19 cellular contexts compared by ENCODE assay signal in genomic region chr11:68329496-68329895, GRCh38. TPM values are rescaled to one million over a fixed set of nuclear protein-coding genes. Genes with fewer than 3 reads are reported as not detected.
DNase-seq lines count a peak whose midpoint lies in the region; ATAC-seq and TF ChIP-seq lines count a peak whose summit lies in the region.
"Had no signal": no experiment of that assay in that cellular context is flagged by ENCODE, and none has a peak within 500 bp of the region (broad histone marks: within the 10 kb centered on the region; RNA-seq: fewer than 3 reads in every experiment).

No MANE protein-coding gene starts in this region.

- H3K27ac Mint-ChIP-seq in Caco-2 (ENCODE audit: unreplicated experiment): peak overlapping the region; percentile 55
- peak overlapping the region; percentile 95 for H3K27ac Mint-ChIP-seq in WTC11
- H3K27ac Mint-ChIP-seq in progenitor cell of endocrine pancreas: peak overlapping the region; percentile 93
- no peak overlapping the region for H3K27ac Mint-ChIP-seq in activated CD4-positive, alpha-beta memory T cell treated with anti-CD3 and anti-CD28 coated beads, Interleukin-2, amount 10 ng/mL, durations not matched to agents 7 days and 5 days
- H3K27ac Mint-ChIP-seq: activated T-helper 2 cell treated with anti-CD3 and anti-CD28 coated beads, Interferon-gamma antibody, Interleukin-2, Interleukin-4, amounts not matched to agents 10 μg/mL and 5 μg/mL and 100 μg/mL, durations not matched to agents 14 hours and 24 hours and 36 hours had no signal

- CTCF ChIA-PET in Caco-2 (lab: Charles Lee): interaction anchor here (0.6 kb wide), 1 partner anchor 12 kb away, joined by 4 read pairs; no protein-coding TSS in a partner anchor
- CTCF ChIA-PET in WTC11 (lab: Charles Lee): interaction anchor here (0.7 to 1.2 kb wide), 4 partner anchors 12 to 73 kb away, joined by 3 to 4 read pairs (median 4); no protein-coding TSS in a partner anchor
- CTCF ChIA-PET in activated CD4-positive, alpha-beta memory T cell treated with anti-CD3 and anti-CD28 coated beads, Interleukin-2, amount 10 ng/mL, durations not matched to agents 7 days and 5 days (lab: Charles Lee): interaction anchor here (0.7 kb wide), 1 partner anchor 139 kb away, joined by 3 read pairs; no protein-coding TSS in a partner anchor

- no peak overlapping the region for H3K4me3 ChIP-seq in Caco-2 (ENCODE audit: low read depth, low read length)
- H3K4me3 ChIP-seq in iPS-20b (ENCODE audit: low read length): no peak overlapping the region
- H3K4me3 ChIP-seq: lower lobe of right lung, Peyer's patch, prostate gland, SK-N-MC had no signal

- H3K9me3 Mint-ChIP-seq in Caco-2 (ENCODE audit: unreplicated experiment) (no peaks in the 10 kb centered on the region), WTC11 (no peaks in the 10 kb centered on the region), progenitor cell of endocrine pancreas (ENCODE audit: low read depth) (no peaks in the 10 kb centered on the region)
- no peaks in the 10 kb centered on the region for H3K9me3 Mint-ChIP-seq in activated CD4-positive, alpha-beta memory T cell treated with anti-CD3 and anti-CD28 coated beads, Interleukin-2, amount 10 ng/mL, durations not matched to agents 7 days and 5 days
- H3K9me3 Mint-ChIP-seq: activated T-helper 2 cell treated with anti-CD3 and anti-CD28 coated beads, Interferon-gamma antibody, Interleukin-2, Interleukin-4, amounts not matched to agents 10 μg/mL and 5 μg/mL and 100 μg/mL, durations not matched to agents 14 hours and 24 hours and 36 hours; central memory CD8-positive, alpha-beta T cell; naive thymus-derived CD8-positive, alpha-beta T cell had no signal

- no peaks in the 10 kb centered on the region for H3K9me3 ChIP-seq in Caco-2
- H3K9me3 ChIP-seq in iPS-20b (ENCODE audit: insufficient read depth, low read depth, low read length): no peaks in the 10 kb centered on the region
- H3K9me3 ChIP-seq: lower lobe of right lung, Peyer's patch, prostate gland had no signal

- H3K36me3 ChIP-seq in Caco-2 (ENCODE audit: control insufficient read depth, insufficient read depth, low read length) (peaks cover 3% of the 10 kb centered on the region; the same call in 1 of the 2 replicates), iPS-20b (ENCODE audit: insufficient read depth, low read depth, low read length) (no peaks in the 10 kb centered on the region)
- H3K36me3 ChIP-seq: lower lobe of right lung, Peyer's patch, prostate gland had no signal

- no peak for DNase-seq in Caco-2
- no peak for DNase-seq in WTC11 (ENCODE audit: low spot score)
- no peak for DNase-seq in progenitor cell of endocrine pancreas (ENCODE audit: low spot score, unreplicated experiment)
- no peak for DNase-seq in Ammon's horn (ENCODE audit: low spot score)
- DNase-seq in activated CD4-positive, alpha-beta memory T cell treated with anti-CD3 and anti-CD28 coated beads, Interleukin-2, amount 10 ng/mL, durations not matched to agents 7 days and 5 days: no peak
- no peak for DNase-seq in NCI-H1436 treated with DMSO at 0.1 percent for 48 hours (lab: John Stamatoyannopoulos, UW)
- DNase-seq: effector CD4-positive, alpha-beta T cell; glutamatergic neuron; lower lobe of right lung; naive thymus-derived CD8-positive, alpha-beta T cell; NCI-H2081; NCI-H446 treated with DMSO at 0.1 percent for 48 hours; Peyer's patch had no signal

- POLR2A ChIA-PET in Caco-2 (lab: Charles Lee): interaction anchor here (0.9 to 1.0 kb wide), 2 partner anchors 16 to 57 kb away, joined by 3 read pairs; partner anchors contain the start of gene C11orf24
- POLR2A ChIA-PET in WTC11 (lab: Charles Lee): no interaction called here
- POLR2A ChIA-PET in activated CD4-positive, alpha-beta memory T cell treated with anti-CD3 and anti-CD28 coated beads, Interleukin-2, amount 10 ng/mL, durations not matched to agents 7 days and 5 days (lab: Charles Lee): interaction anchor here (0.9 kb wide), 1 partner anchor 19 kb away, joined by 3 read pairs; no protein-coding TSS in a partner anchor

- TF ChIP-seq CTCF in Caco-2 (IDR thresholded peaks at IDR 0.05; ENCODE audit: insufficient read depth in 1 of 2, low read depth in 1 of 2, low read length in 1 of 2, severe bottlenecking in 1 of 2, unreplicated experiment in 1 of 2): no peak
- no peak for TF ChIP-seq CTCF in WTC11 (IDR thresholded peaks at IDR 0.05)
- no peak for TF ChIP-seq CTCF in progenitor cell of endocrine pancreas (IDR thresholded peaks at IDR 0.05; ENCODE audit: unreplicated experiment)

- H3K27me3 Mint-ChIP-seq in Caco-2 (ENCODE audit: insufficient read depth, unreplicated experiment) (no peaks in the 10 kb centered on the region), WTC11 (ENCODE audit: low read depth) (no peaks in the 10 kb centered on the region), progenitor cell of endocrine pancreas (no peaks in the 10 kb centered on the region)
- peaks cover 6% of the 10 kb centered on the region for H3K27me3 Mint-ChIP-seq in activated CD4-positive, alpha-beta memory T cell treated with anti-CD3 and anti-CD28 coated beads, Interleukin-2, amount 10 ng/mL, durations not matched to agents 7 days and 5 days
- H3K27me3 Mint-ChIP-seq: central memory CD8-positive, alpha-beta T cell; naive thymus-derived CD8-positive, alpha-beta T cell had no signal

- no peak overlapping the region; the same call in 1 of the 2 replicates for H3K9ac ChIP-seq in iPS-20b (ENCODE audit: low read depth, low read length)

- no TSS peak for BruUV-seq in Caco-2 (replicated peaks; lab: Mats Ljungman, UMichigan)

- no peaks in the 10 kb centered on the region for H3K27me3 ChIP-seq in Caco-2 (replicated peaks; ENCODE audit: control insufficient read depth, insufficient read depth, low read length)
- H3K27me3 ChIP-seq in iPS-20b (ENCODE audit: insufficient read depth, low read length): no peaks in the 10 kb centered on the region
- H3K27me3 ChIP-seq: Peyer's patch had no signal

- peaks cover 40% of the 10 kb centered on the region for H3K4me1 ChIP-seq in Caco-2
- H3K4me1 ChIP-seq in iPS-20b (ENCODE audit: insufficient read depth, low read length): peaks cover 42% of the 10 kb centered on the region
- H3K4me1 ChIP-seq: prostate gland had no signal

- H3K4me1 Mint-ChIP-seq in Caco-2 (ENCODE audit: low read depth, unreplicated experiment): peaks cover 44% of the 10 kb centered on the region
- peaks cover 76% of the 10 kb centered on the region for H3K4me1 Mint-ChIP-seq in WTC11
- peaks cover 60% of the 10 kb centered on the region for H3K4me1 Mint-ChIP-seq in progenitor cell of endocrine pancreas (ENCODE audit: low read depth)
- H3K4me1 Mint-ChIP-seq in activated CD4-positive, alpha-beta memory T cell treated with anti-CD3 and anti-CD28 coated beads, Interleukin-2, amount 10 ng/mL, durations not matched to agents 7 days and 5 days: peaks cover 59% of the 10 kb centered on the region

- H3K36me3 Mint-ChIP-seq in Caco-2 (ENCODE audit: insufficient read depth, unreplicated experiment): peaks cover 40% of the 10 kb centered on the region
- peaks cover 5% of the 10 kb centered on the region for H3K36me3 Mint-ChIP-seq in WTC11
- peaks cover 4% of the 10 kb centered on the region for H3K36me3 Mint-ChIP-seq in progenitor cell of endocrine pancreas (ENCODE audit: insufficient read depth)
- peaks cover 4% of the 10 kb centered on the region for H3K36me3 Mint-ChIP-seq in activated CD4-positive, alpha-beta memory T cell treated with anti-CD3 and anti-CD28 coated beads, Interleukin-2, amount 10 ng/mL, durations not matched to agents 7 days and 5 days (ENCODE audit: low read depth)
- H3K36me3 Mint-ChIP-seq: naive thymus-derived CD8-positive, alpha-beta T cell had no signal

- H3K27ac ChIP-seq in iPS-20b (ENCODE audit: low read length): peak overlapping the region; percentile 69
- H3K27ac ChIP-seq: prostate gland, SK-N-MC had no signal

- intact Hi-C loops in Caco-2 (cut with micrococcal nuclease; ENCODE audit: unreplicated experiment): no loop called here

- H3K4me3 Mint-ChIP-seq in Caco-2 (ENCODE audit: unreplicated experiment): no peak overlapping the region
- no peak overlapping the region for H3K4me3 Mint-ChIP-seq in WTC11
- no peak overlapping the region for H3K4me3 Mint-ChIP-seq in progenitor cell of endocrine pancreas (ENCODE audit: low read depth)
- H3K4me3 Mint-ChIP-seq in activated CD4-positive, alpha-beta memory T cell treated with anti-CD3 and anti-CD28 coated beads, Interleukin-2, amount 10 ng/mL, durations not matched to agents 7 days and 5 days: no peak overlapping the region
- H3K4me3 Mint-ChIP-seq: central memory CD8-positive, alpha-beta T cell had no signal

- ATAC-seq in WTC11 (no peak), HG03196 (IDR thresholded peaks at IDR 0.05; ENCODE audit: unreplicated experiment) (no peak)
- ATAC-seq: lower lobe of right lung; naive thymus-derived CD8-positive, alpha-beta T cell had no signal

TF ChIP-seq in WTC11, 78 proteins besides CTCF, POLR2A, EP300 and RAD21 (continues in another document):
- TF ChIP-seq IRF2 (CRISPR knock-in tag; IDR thresholded peaks at IDR 0.05; ENCODE audit: borderline replicate concordance, low read depth) (no peak), SMAD4 (CRISPR knock-in tag; IDR thresholded peaks at IDR 0.05) (no peak), E2F5 (CRISPR knock-in tag; IDR thresholded peaks at IDR 0.05) (no peak)

RNA-seq across cellular contexts. Expression of gene LRP5, which starts 17.1 kb away (rescaled TPM):
- total RNA-seq in Caco-2 (2022): 94.3 TPM in 2 replicates
- 41.6 to 48.8 TPM (median 41.9 TPM) in 3 replicates for total RNA-seq in WTC11 (2021)
- total RNA-seq in progenitor cell of endocrine pancreas: 114 and 115 TPM in 2 replicates
- 10 to 100 TPM; 12.3 to 13.5 TPM for total RNA-seq in activated CD4-positive, alpha-beta memory T cell treated with anti-CD3 and anti-CD28 coated beads, Interleukin-2, amount 10 ng/mL, durations not matched to agents 7 days and 5 days

RNA-seq across cellular contexts. Expression of gene C11orf24, which starts 57.7 kb away (rescaled TPM):
- 79.8 and 83.2 TPM in 2 replicates for total RNA-seq in Caco-2 (2022)
- 41.8 to 53.7 TPM (median 43.8 TPM) in 3 replicates for total RNA-seq in WTC11 (2021)
- total RNA-seq in progenitor cell of endocrine pancreas: 35.1 and 35.3 TPM in 2 replicates
- total RNA-seq in activated CD4-positive, alpha-beta memory T cell treated with anti-CD3 and anti-CD28 coated beads, Interleukin-2, amount 10 ng/mL, durations not matched to agents 7 days and 5 days: 10 to 100 TPM; 24.0 to 27.4 TPM
